In the genomic region with DNA sequence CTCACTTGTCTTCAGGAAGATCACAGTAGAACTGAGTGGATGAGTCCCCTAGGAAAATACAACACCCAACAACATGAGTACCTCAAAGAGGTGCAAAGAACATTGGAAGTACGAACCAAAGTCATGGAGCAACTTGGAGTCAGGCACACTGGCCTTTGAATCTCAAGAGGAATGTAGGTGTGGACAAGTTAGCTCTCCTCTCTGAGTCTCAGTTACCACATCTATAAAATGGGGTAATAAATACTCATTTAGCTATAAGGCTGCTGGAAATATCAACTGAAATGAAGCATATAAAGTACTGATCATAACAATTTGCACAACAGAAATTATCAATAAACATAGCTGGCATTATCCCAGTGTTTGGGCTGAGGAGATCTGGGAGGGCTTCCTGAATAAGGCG, we compare ENCODE assay signal across 18 cellular contexts.
DNase-seq lines count a peak whose midpoint lies in the region; ATAC-seq, FAIRE-seq and TF ChIP-seq lines count a peak whose summit lies in the region.
"Had no signal": no experiment of that assay in that cellular context is flagged by ENCODE, and none has a peak within 500 bp of the region (broad histone marks: within the 10 kb centered on the region; RNA-seq: fewer than 3 reads in every experiment).

No MANE protein-coding gene starts in this region.

- H3K9me3 ChIP-seq in IMR-90 (ENCODE audit: control insufficient read depth, insufficient read depth, low read length) (no peaks in the 10 kb centered on the region), K562 (replicated peaks; ENCODE audit: control insufficient read depth, insufficient read depth, low read depth, low read length) (no peaks in the 10 kb centered on the region), transverse colon (no peaks in the 10 kb centered on the region)
- H3K9me3 ChIP-seq: BLaER1 treated with 17β-estradiol and CSF1 and Interleukin-3, amounts not matched to agents 10 nM and 100 nM; HAP-1 had no signal

- no peak for TF ChIP-seq EP300 in K562 (IDR thresholded peaks at IDR 0.05; ENCODE audit: low read length)
- TF ChIP-seq EP300 in transverse colon (IDR thresholded peaks at IDR 0.05; ENCODE audit: low read depth): no peak

- FAIRE-seq in K562 (lab: Jason Lieb, UNC): no peak
- FAIRE-seq: GM12878, GM18507 had no signal

- 0 out of 2 replicates have a peak overlapping the region, but pooled peaks have one; percentile 1 for H3K14ac ChIP-seq in IMR-90 (replicated peaks; ENCODE audit: low read depth, low read length)

- POLR2A ChIA-PET in IMR-90 (lab: Charles Lee; ENCODE audit: unreplicated experiment): no interaction called here
- POLR2A ChIA-PET in K562 (lab: Yijun Ruan, JAX): interaction anchor here (0.7 kb wide), 1 partner anchor 22 kb away, joined by 3 read pairs; no protein-coding TSS in a partner anchor

- H3K18ac ChIP-seq in IMR-90 (ENCODE audit: low read depth, low read length): no peak overlapping the region

- H3K36me3 ChIP-seq in IMR-90 (ENCODE audit: control insufficient read depth, insufficient read depth, low read length): no peaks in the 10 kb centered on the region
- no peaks in the 10 kb centered on the region for H3K36me3 ChIP-seq in K562 (ENCODE audit: control insufficient read depth, insufficient read depth, low read length)
- no peaks in the 10 kb centered on the region for H3K36me3 ChIP-seq in transverse colon
- H3K36me3 ChIP-seq: BLaER1 treated with 17β-estradiol and CSF1 and Interleukin-3, amounts not matched to agents 10 nM and 100 nM; HAP-1 had no signal

- H3K9ac ChIP-seq in IMR-90 (ENCODE audit: low read depth, low read length) (no peak overlapping the region), K562 (ENCODE audit: insufficient read depth in 1 of 2, low read depth in 2 of 2, low read length in 2 of 2) (no peak overlapping the region)

- no peak overlapping the region for H3K4me3 Mint-ChIP-seq in activated naive CD4-positive, alpha-beta T cell treated with anti-CD3 and anti-CD28 coated beads, Interleukin-2, amount 50 U/mL, for 24 hours
- H3K4me3 Mint-ChIP-seq: CD4-positive, CD25-positive, alpha-beta regulatory T cell had no signal

- dilution Hi-C loops in IMR-90 (cut with HindIII; ENCODE audit: low sequenced_read_pairs, unreplicated experiment): no loop called here

- no peaks in the 10 kb centered on the region for H4K20me1 ChIP-seq in IMR-90 (ENCODE audit: insufficient read depth, low read length)
- no peaks in the 10 kb centered on the region for H4K20me1 ChIP-seq in K562 (replicated peaks; ENCODE audit: control insufficient read depth, insufficient read depth, low read length)
- H4K20me1 ChIP-seq: BLaER1 treated with 17β-estradiol and CSF1 and Interleukin-3, amounts not matched to agents 10 nM and 100 nM had no signal

- in situ Hi-C loops in IMR-90 (cut with MboI; ENCODE audit: low sequenced_read_pairs) (no loop called here), K562 (cut with MboI) (loop anchor here (10.0 kb wide), 1 partner anchor 96 kb away; a partner anchor contains a TSS), transverse colon (cut with MboI; ENCODE audit: low pct_ligation_motif_present in 1 of 4, low pct_unique_long_range_greater_than_20kb in 1 of 4, low sequenced_read_pairs in 3 of 4) (loop anchor here in 1 of 4 donors (10.0 kb wide), 1 partner anchor 96 kb away; a partner anchor contains a TSS)

- H4K91ac ChIP-seq in IMR-90 (ENCODE audit: insufficient read depth, low read depth, low read length): no peak overlapping the region

- WGBS in IMR-90 (ENCODE audit: extremely low coverage in 2 of 2, insufficient read length in 1 of 2), 2 experiments: no CpG with 5 or more reads among the region's 2 CpGs
- 83% methylated on average over 2 of the region's 2 CpGs for WGBS in K562 (ENCODE audit: insufficient coverage, low coverage, missing lambda C conversion rate)
- 90 to 100% methylated on average over 1 to 2 of the region's 2 CpGs for WGBS in transverse colon (ENCODE audit: low coverage in 1 of 2), 2 donors

- H3K9me1 ChIP-seq in IMR-90 (ENCODE audit: insufficient read depth, low read length) (peaks cover 8% of the 10 kb centered on the region; the same call in 1 of the 2 replicates), K562 (ENCODE audit: control insufficient read depth, insufficient read depth, low read length) (no peaks in the 10 kb centered on the region)

- H3K27ac Mint-ChIP-seq in activated naive CD4-positive, alpha-beta T cell treated with anti-CD3 and anti-CD28 coated beads, Interleukin-2, amount 50 U/mL, for 24 hours: peak overlapping the region; percentile 19
- H3K27ac Mint-ChIP-seq: CD4-positive, CD25-positive, alpha-beta regulatory T cell had no signal

- H2BK120ac ChIP-seq in IMR-90 (ENCODE audit: low read depth, low read length): no peak overlapping the region

- H3K79me2 ChIP-seq in K562 (ENCODE audit: control insufficient read depth, insufficient read depth, low read length): no peaks in the 10 kb centered on the region

- no peaks in the 10 kb centered on the region for H3K27me3 Mint-ChIP-seq in activated naive CD4-positive, alpha-beta T cell treated with anti-CD3 and anti-CD28 coated beads, Interleukin-2, amount 50 U/mL, for 24 hours
- H3K27me3 Mint-ChIP-seq: CD4-positive, CD25-positive, alpha-beta regulatory T cell had no signal

- no peak overlapping the region for H3K4me2 ChIP-seq in IMR-90 (ENCODE audit: low read depth, low read length)
- H3K4me2 ChIP-seq in K562 (ENCODE audit: insufficient read depth, low read length): no peak overlapping the region

- H3K4me3 ChIP-seq in IMR-90 (ENCODE audit: insufficient read depth, low read depth, low read length) (no peak overlapping the region), K562 (no peak overlapping the region), transverse colon (no peak overlapping the region)
- H3K4me3 ChIP-seq: BLaER1 treated with 17β-estradiol and CSF1 and Interleukin-3, amounts not matched to agents 10 nM and 100 nM; GM12878; HAP-1 had no signal

- H4K8ac ChIP-seq in IMR-90 (ENCODE audit: low read depth in 2 of 2, low read length in 2 of 2): 0 out of 4 replicates have a peak overlapping the region, but pooled peaks of 1 of the 2 experiments have one; percentile 36

- peak overlapping the region; percentile 95 for H2BK15ac ChIP-seq in IMR-90 (ENCODE audit: low read depth, low read length)

- H3K27ac ChIP-seq in IMR-90 (ENCODE audit: insufficient read depth, low read length): no peak overlapping the region
- H3K27ac ChIP-seq in K562 (ENCODE audit: extremely low read depth, low read depth, low read length): no peak overlapping the region
- H3K27ac ChIP-seq in transverse colon: peak overlapping the region in 3 of 4 donors; percentile 18 to 51 (median 31)
- H3K27ac ChIP-seq: 22Rv1 had no signal

- BruUV-seq in IMR-90 (replicated peaks; lab: Mats Ljungman, UMichigan): no TSS peak
- no TSS peak for BruUV-seq in K562 (replicated peaks; lab: Mats Ljungman, UMichigan)

- H3K36me3 Mint-ChIP-seq in activated naive CD4-positive, alpha-beta T cell treated with anti-CD3 and anti-CD28 coated beads, Interleukin-2, amount 50 U/mL, for 24 hours: no peaks in the 10 kb centered on the region
- H3K36me3 Mint-ChIP-seq: CD4-positive, CD25-positive, alpha-beta regulatory T cell had no signal

- no peak overlapping the region for H2AK9ac ChIP-seq in IMR-90 (replicated peaks; ENCODE audit: low read depth, low read length, poor library complexity)

- H2AK5ac ChIP-seq in IMR-90 (ENCODE audit: low read depth, low read length): peak overlapping the region; percentile 52

- H3K4me1 ChIP-seq in IMR-90 (ENCODE audit: control insufficient read depth, insufficient read depth, low read length): peaks cover 12% of the 10 kb centered on the region
- H3K4me1 ChIP-seq in K562 (replicated peaks in 1 of 2; ENCODE audit: control insufficient read depth in 2 of 2, insufficient read depth in 2 of 2, low read length in 2 of 2): peaks cover 35 to 54% of the 10 kb centered on the region in 2 experiments
- H3K4me1 ChIP-seq in transverse colon: peaks cover 12 to 36% (median 30%) of the 10 kb centered on the region in 4 donors
- H3K4me1 ChIP-seq: HAP-1 had no signal

- no peak overlapping the region for H3K56ac ChIP-seq in IMR-90 (ENCODE audit: extremely low read depth, insufficient read depth, low read length)

- TF ChIP-seq CTCF in IMR-90 (conservative IDR thresholded peaks at IDR 0.05; ENCODE audit: low read depth, low read length) (no peak), K562 (IDR thresholded peaks at IDR 0.05 in 2 of 3, conservative IDR thresholded peaks at IDR 0.05 in 1 of 3; ENCODE audit: insufficient read depth in 2 of 3, low read depth in 1 of 3, low read length in 3 of 3) (no peak), transverse colon (IDR thresholded peaks at IDR 0.05) (no peak)

- H3K23ac ChIP-seq in IMR-90 (ENCODE audit: low read depth, low read length): no peak overlapping the region

- no peak overlapping the region for H4K5ac ChIP-seq in IMR-90 (ENCODE audit: low read depth, low read length)

- 0 out of 2 replicates have a peak overlapping the region, but pooled peaks have one; percentile 0 for H3K4ac ChIP-seq in IMR-90 (ENCODE audit: low read depth, low read length)

- TF ChIP-seq RAD21 in IMR-90 (IDR thresholded peaks at IDR 0.05; ENCODE audit: low read length): no peak
- no peak for TF ChIP-seq RAD21 in K562 (CRISPR knock-in tag; conservative IDR thresholded peaks at IDR 0.05 in 1 of 2, IDR thresholded peaks at IDR 0.05 in 1 of 2)

- peaks cover 14% of the 10 kb centered on the region for H3K4me1 Mint-ChIP-seq in activated naive CD4-positive, alpha-beta T cell treated with anti-CD3 and anti-CD28 coated beads, Interleukin-2, amount 50 U/mL, for 24 hours

- H3K9me3 Mint-ChIP-seq in activated naive CD4-positive, alpha-beta T cell treated with anti-CD3 and anti-CD28 coated beads, Interleukin-2, amount 50 U/mL, for 24 hours: no peaks in the 10 kb centered on the region
- H3K9me3 Mint-ChIP-seq: CD4-positive, CD25-positive, alpha-beta regulatory T cell had no signal

- DNase-seq in activated naive CD4-positive, alpha-beta T cell (lab: John Stamatoyannopoulos, UW): no peak
- DNase-seq in IMR-90 (no peak), K562 (ENCODE audit: extremely low read depth in 1 of 4, low spot score in 3 of 4) (no peak), transverse colon (no peak), inferior parietal cortex (ENCODE audit: extremely low spot score) (no peak), Right ventricle myocardium inferior (ENCODE audit: missing footprints) (no peak)
- DNase-seq: ACHN; CD4-positive, CD25-positive, alpha-beta regulatory T cell; DMS 273 treated with DMSO at 0.1 percent for 48 hours; DMS79; GOT3 had no signal

- no peaks in the 10 kb centered on the region for H3K79me1 ChIP-seq in IMR-90 (ENCODE audit: low read depth in 1 of 2, low read length in 2 of 2)

- no peaks in the 10 kb centered on the region for H3K27me3 ChIP-seq in IMR-90 (ENCODE audit: control insufficient read depth, insufficient read depth, low read length)
- H3K27me3 ChIP-seq in K562 (ENCODE audit: control insufficient read depth in 2 of 2, insufficient read depth in 2 of 2, low read length in 2 of 2): no peaks in the 10 kb centered on the region
- no peaks in the 10 kb centered on the region for H3K27me3 ChIP-seq in transverse colon
- H3K27me3 ChIP-seq: BLaER1 treated with 17β-estradiol and CSF1 and Interleukin-3, amounts not matched to agents 10 nM and 100 nM had no signal

- TF ChIP-seq POLR2A in IMR-90 (IDR thresholded peaks at IDR 0.05; ENCODE audit: low read depth, low read length) (no peak), K562 (conservative IDR thresholded peaks at IDR 0.05) (no peak), transverse colon (IDR thresholded peaks at IDR 0.05) (no peak)

- no peak overlapping the region for H2BK5ac ChIP-seq in IMR-90 (ENCODE audit: low read depth, low read length, poor library complexity, severe bottlenecking)

- no peak overlapping the region for H2AFZ ChIP-seq in IMR-90 (replicated peaks; ENCODE audit: low read length, poor library complexity)
- peak overlapping the region; percentile 51 for H2AFZ ChIP-seq in K562 (ENCODE audit: low read depth, low read length)

- peak overlapping the region; percentile 64 for H2BK20ac ChIP-seq in IMR-90 (ENCODE audit: low read depth, low read length)

- ATAC-seq in IMR-90 (ENCODE audit: low read depth) (no peak), K562 (no peak), GM19324 (IDR thresholded peaks at IDR 0.05; ENCODE audit: low FRiP score, unreplicated experiment) (no peak), Right ventricle myocardium inferior (no peak)
- ATAC-seq: GM12878 had no signal

- intact Hi-C loops in IMR-90 (cut with micrococcal nuclease): no loop called here
- intact Hi-C loops in K562 (cut with micrococcal nuclease): loop anchor here (5.0 kb wide), 1 partner anchor 87 kb away; no protein-coding TSS in a partner anchor
- intact Hi-C loops in transverse colon (cut with DNase I; ENCODE audit: low total_unique reads): no loop called here
- intact Hi-C loops in Right ventricle myocardium inferior (cut with DNase I): loop anchor here (5.0 kb wide), 1 partner anchor 63 kb away; no protein-coding TSS in a partner anchor

- CTCF ChIA-PET in IMR-90 (lab: Yijun Ruan, JAX): no interaction called here
- CTCF ChIA-PET in K562 (lab: Yijun Ruan, JAX; ENCODE audit: low intra/inter-chr PET ratio): no interaction called here

Comparison
In these comparisons a context has a peak if more than half of its experiments do, and no peak if none do; other contexts are left out.
1. H3K27ac ChIP-seq: peak in transverse colon (3 of 4); none in IMR-90 (single experiment) and K562 (single experiment).
2. intact Hi-C loops: an anchor here in K562 (5.0 kb wide) and Right ventricle myocardium inferior (5.0 kb wide); none called in IMR-90 and transverse colon.